Comparison of ENCODE assay signal across 9 cellular contexts in genomic region chr3:127786358-127787070, GRCh38. TPM values are rescaled to one million over a fixed set of nuclear protein-coding genes. Genes with fewer than 3 reads are reported as not detected.
A peak's percentile ranks its signal among the peaks of the same experiment; 100 is the strongest.
DNase-seq lines count a peak whose midpoint lies in the region; ATAC-seq and TF ChIP-seq lines count a peak whose summit lies in the region.
"Had no signal": no experiment of that assay in that cellular context is flagged by ENCODE, and none has a peak within 500 bp of the region (broad histone marks: within the 10 kb centered on the region; RNA-seq: fewer than 3 reads in every experiment).

No MANE protein-coding gene starts in this region.

- ATAC-seq in activated CD4-positive, CD25-positive, alpha-beta regulatory T cell treated with anti-CD3 and anti-CD28 coated beads, Interleukin-2, amount 50 U/mL, for 24 hours: no peak
- ATAC-seq in T-cell (replicated peaks in 1 of 4): no peak

- WGBS in testis, 2 donors: 59 to 74% methylated on average over 18 to 19 of the region's 19 CpGs

- H3K9me3 Mint-ChIP-seq in Calu3 (ENCODE audit: low read depth, unreplicated experiment) (no peaks in the 10 kb centered on the region), T-cell (no peaks in the 10 kb centered on the region)

- H3K4me3 ChIP-seq in testis: no peak overlapping the region

- H3K27me3 ChIP-seq in testis: no peaks in the 10 kb centered on the region

- no peaks in the 10 kb centered on the region for H3K9me3 ChIP-seq in testis

- no peaks in the 10 kb centered on the region for H3K27me3 Mint-ChIP-seq in Calu3 (ENCODE audit: unreplicated experiment)
- H3K27me3 Mint-ChIP-seq in T-cell: peaks cover 0 to 17% of the 10 kb centered on the region in 2 donors

- POLR2A ChIA-PET in T-cell (lab: Charles Lee): no interaction called here

- TF ChIP-seq POLR2A in testis (IDR thresholded peaks at IDR 0.05): no peak

- peak overlapping the region; percentile 88 for H3K27ac ChIP-seq in angular gyrus (ENCODE audit: low read depth, low read length)
- peak overlapping the region; percentile 63 to 79 for H3K27ac ChIP-seq in testis

- DNase-seq in NCI-H1092 (lab: John Stamatoyannopoulos, UW) (peak; percentile 92), left kidney (ENCODE audit: low read depth, low spot score) (peak; percentile 50), testis (peak; percentile 87), Calu3 (no peak), activated gamma-delta T cell (lab: John Stamatoyannopoulos, UW) (no peak), T-cell (no peak)
- DNase-seq: activated CD4-positive, alpha-beta T cell treated with anti-CD3 and anti-CD28 coated beads, Interleukin-2, amount 50 U/mL, for 48 hours had no signal

- H3K4me1 ChIP-seq in testis: peaks cover 48% of the 10 kb centered on the region

- H3K4me3 Mint-ChIP-seq in Calu3 (ENCODE audit: low read depth, unreplicated experiment): no peak overlapping the region
- H3K4me3 Mint-ChIP-seq in T-cell: no peak overlapping the region

- H3K4me1 Mint-ChIP-seq in Calu3 (ENCODE audit: low read depth, unreplicated experiment) (peaks cover 34% of the 10 kb centered on the region), T-cell (peaks cover 2 to 10% (median 3%) of the 10 kb centered on the region in 3 donors)

- CTCF ChIA-PET in Calu3 (lab: Charles Lee): interaction anchor here (0.6 kb wide), 1 partner anchor 280 kb away, joined by 5 read pairs; no protein-coding TSS in a partner anchor
- CTCF ChIA-PET in T-cell (lab: Charles Lee): no interaction called here

- H3K36me3 Mint-ChIP-seq in Calu3 (ENCODE audit: insufficient read depth, unreplicated experiment) (no peaks in the 10 kb centered on the region), T-cell (no peaks in the 10 kb centered on the region)

- H3K27ac Mint-ChIP-seq in Calu3 (ENCODE audit: unreplicated experiment) (no peak overlapping the region), T-cell (no peak overlapping the region)

- H3K36me3 ChIP-seq in testis (ENCODE audit: low read depth, missing control alignments): no peaks in the 10 kb centered on the region

- no TSS peak for BruUV-seq in Calu3 (replicated peaks; lab: Mats Ljungman, UMichigan)

- TF ChIP-seq CTCF in testis (IDR thresholded peaks at IDR 0.05): no peak
- TF ChIP-seq CTCF in Calu3 (IDR thresholded peaks at IDR 0.05; ENCODE audit: unreplicated experiment): no peak

- intact Hi-C loops in testis (cut with DNase I; ENCODE audit: low total_unique reads) (no loop called here), Calu3 (cut with micrococcal nuclease; ENCODE audit: unreplicated experiment) (no loop called here)

RNA-seq across cellular contexts. Expression of gene MGLL, which starts 35.8 kb away (rescaled TPM):
- total RNA-seq in testis (10 to 100 TPM; 18.3 to 19.2 TPM), Calu3 (2022) (42.4 and 55.2 TPM in 2 replicates), T-cell (1 to 10 TPM in 4 of 5 donors, under 1 TPM in 1; 0.78 to 3.7 (median 1.8) TPM)
- polyA plus RNA-seq in testis (ENCODE audit: insufficient read depth, low read depth, low replicate concordance): 26.0 TPM

Comparison
In these comparisons a context has a peak if more than half of its experiments do, and no peak if none do; other contexts are left out.
1. DNase-seq: peak in NCI-H1092 (single experiment), left kidney (single experiment) and testis (single experiment); none in Calu3 (single experiment), activated gamma-delta T cell (single experiment) and T-cell (0 of 34).